In genomic region chr1:21123287-21123961, GRCh38 we compare ENCODE assay signal across 17 cellular contexts. TPM values are rescaled to one million over a fixed set of nuclear protein-coding genes. Genes with fewer than 3 reads are reported as not detected.
DNase-seq lines count a peak whose midpoint lies in the region; ATAC-seq and TF ChIP-seq lines count a peak whose summit lies in the region.
"Had no signal": no experiment of that assay in that cellular context is flagged by ENCODE, and none has a peak within 500 bp of the region (broad histone marks: within the 10 kb centered on the region; RNA-seq: fewer than 3 reads in every experiment).

No MANE protein-coding gene starts in this region.

- no peak for DNase-seq in CD4-positive, CD25-positive, alpha-beta regulatory T cell
- DNase-seq in NOMO-1 treated with DMSO at 0.1 percent for 48 hours (lab: John Stamatoyannopoulos, UW; ENCODE audit: unreplicated experiment), result peak; percentile 74
- DNase-seq in endothelial cell (ENCODE audit: low spot score), result no peak
- DNase-seq in natural killer cell, result no peak
- DNase-seq in stimulated activated CD4-positive, alpha-beta T cell treated with anti-CD3 and anti-CD28 coated beads, Interleukin-1b, Interleukin-23, amount 100 ng/mL, for 48 hours, result no peak
- DNase-seq in amniotic stem cell (lab: John Stamatoyannopoulos, UW), result no peak
- DNase-seq in stimulated activated naive CD8-positive, alpha-beta T cell treated with anti-CD3 and anti-CD28 coated beads, Interleukin-15, Interleukin-2, amounts not matched to agents 100 U/mL and 50 U/mL, for 24 hours, result no peak
- DNase-seq: activated CD4-positive, CD25-positive, alpha-beta regulatory T cell treated with anti-CD3 and anti-CD28 coated beads, Interleukin-2, amount 50 U/mL, for 72 hours; effector CD4-positive, alpha-beta T cell; NCI-H1092 treated with DMSO at 0.1 percent for 48 hours; RPMI8226; stimulated activated naive CD8-positive, alpha-beta T cell treated with anti-CD3 and anti-CD28 coated beads, Interleukin-15, amount 100 ng/mL, for 72 hours; T-cell had no signal

- no peak overlapping the region for H3K4me3 Mint-ChIP-seq in CD4-positive, CD25-positive, alpha-beta regulatory T cell
- no peak overlapping the region for H3K4me3 Mint-ChIP-seq in endothelial cell (ENCODE audit: unreplicated experiment)
- no peak overlapping the region for H3K4me3 Mint-ChIP-seq in natural killer cell
- H3K4me3 Mint-ChIP-seq: activated naive CD4-positive, alpha-beta T cell treated with anti-CD3 and anti-CD28 coated beads, Interleukin-2, amount 50 U/mL, for 24 hours; stimulated activated naive CD8-positive, alpha-beta T cell treated with anti-CD3 and anti-CD28 coated beads, Interleukin-15, amount 100 ng/mL, for 72 hours; T-cell had no signal

- no peaks in the 10 kb centered on the region for H3K27me3 Mint-ChIP-seq in CD4-positive, CD25-positive, alpha-beta regulatory T cell
- no peaks in the 10 kb centered on the region for H3K27me3 Mint-ChIP-seq in endothelial cell (ENCODE audit: unreplicated experiment)
- H3K27me3 Mint-ChIP-seq in natural killer cell (ENCODE audit: low read depth in 2 of 2), result no peaks in the 10 kb centered on the region
- H3K27me3 Mint-ChIP-seq: activated naive CD4-positive, alpha-beta T cell treated with anti-CD3 and anti-CD28 coated beads, Interleukin-2, amount 50 U/mL, for 24 hours; stimulated activated naive CD8-positive, alpha-beta T cell treated with anti-CD3 and anti-CD28 coated beads, Interleukin-15, amount 100 ng/mL, for 72 hours; T-cell had no signal

- H3K27me3 ChIP-seq in CD4-positive, CD25-positive, alpha-beta regulatory T cell (ENCODE audit: control insufficient read depth, insufficient read depth, low read length), result no peaks in the 10 kb centered on the region
- H3K27me3 ChIP-seq: breast epithelium had no signal

- intact Hi-C loops in natural killer cell (cut with micrococcal nuclease), result no loop called here

- no peaks in the 10 kb centered on the region for H3K9me3 Mint-ChIP-seq in CD4-positive, CD25-positive, alpha-beta regulatory T cell
- H3K9me3 Mint-ChIP-seq in endothelial cell (ENCODE audit: unreplicated experiment) (no peaks in the 10 kb centered on the region), natural killer cell (no peaks in the 10 kb centered on the region)
- H3K9me3 Mint-ChIP-seq: activated naive CD4-positive, alpha-beta T cell treated with anti-CD3 and anti-CD28 coated beads, Interleukin-2, amount 50 U/mL, for 24 hours; stimulated activated naive CD8-positive, alpha-beta T cell treated with anti-CD3 and anti-CD28 coated beads, Interleukin-15, amount 100 ng/mL, for 72 hours; T-cell had no signal

- H3K36me3 ChIP-seq in CD4-positive, CD25-positive, alpha-beta regulatory T cell (ENCODE audit: control insufficient read depth, insufficient read depth, low read length), result peaks cover 6% of the 10 kb centered on the region
- H3K36me3 ChIP-seq: breast epithelium had no signal

- no peak overlapping the region for H3K27ac ChIP-seq in CD4-positive, CD25-positive, alpha-beta regulatory T cell (ENCODE audit: insufficient read depth, low read length, poor library complexity, severe bottlenecking)
- H3K27ac ChIP-seq: breast epithelium, skin epidermis had no signal

- H3K4me1 ChIP-seq in CD4-positive, CD25-positive, alpha-beta regulatory T cell (ENCODE audit: control insufficient read depth, insufficient read depth, low read length, poor library complexity, severe bottlenecking), result no peaks in the 10 kb centered on the region
- H3K4me1 ChIP-seq: breast epithelium had no signal

- TF ChIP-seq CTCF in endothelial cell (IDR thresholded peaks at IDR 0.05; ENCODE audit: unreplicated experiment), result no peak
- TF ChIP-seq CTCF in natural killer cell (IDR thresholded peaks at IDR 0.05), result no peak

- ATAC-seq in CD4-positive, CD25-positive, alpha-beta regulatory T cell (ENCODE audit: low read depth in 2 of 2), result no peak
- ATAC-seq in natural killer cell, result no peak
- ATAC-seq in GM21529 (IDR thresholded peaks at IDR 0.05; ENCODE audit: unreplicated experiment), result no peak
- no peak for ATAC-seq in stimulated activated naive CD8-positive, alpha-beta T cell treated with anti-CD3 and anti-CD28 coated beads, Interleukin-15, Interleukin-2, amounts not matched to agents 100 U/mL and 50 U/mL, for 24 hours
- ATAC-seq: stimulated activated naive CD8-positive, alpha-beta T cell treated with anti-CD3 and anti-CD28 coated beads, Interleukin-15, amount 100 ng/mL, for 72 hours; T-cell had no signal

- no peaks in the 10 kb centered on the region for H3K9me3 ChIP-seq in CD4-positive, CD25-positive, alpha-beta regulatory T cell (ENCODE audit: control insufficient read depth in 2 of 2, low read length in 2 of 2)
- H3K9me3 ChIP-seq: breast epithelium had no signal

- H3K4me3 ChIP-seq in CD4-positive, CD25-positive, alpha-beta regulatory T cell (ENCODE audit: low read depth, low read length), result no peak overlapping the region
- H3K4me3 ChIP-seq: breast epithelium, skin epidermis had no signal

- H3K36me3 Mint-ChIP-seq in CD4-positive, CD25-positive, alpha-beta regulatory T cell, result peaks cover 19% of the 10 kb centered on the region
- H3K36me3 Mint-ChIP-seq in endothelial cell (ENCODE audit: low read depth, unreplicated experiment), result peaks cover 3% of the 10 kb centered on the region
- H3K36me3 Mint-ChIP-seq in natural killer cell, result no peaks in the 10 kb centered on the region

- peak overlapping the region; percentile 10 to 64 (median 37) for H3K27ac Mint-ChIP-seq in CD4-positive, CD25-positive, alpha-beta regulatory T cell
- peak overlapping the region; percentile 53 for H3K27ac Mint-ChIP-seq in endothelial cell (ENCODE audit: unreplicated experiment)
- peak overlapping the region; percentile 29 to 60 for H3K27ac Mint-ChIP-seq in natural killer cell
- H3K27ac Mint-ChIP-seq: activated naive CD4-positive, alpha-beta T cell treated with anti-CD3 and anti-CD28 coated beads, Interleukin-2, amount 50 U/mL, for 24 hours; stimulated activated naive CD8-positive, alpha-beta T cell treated with anti-CD3 and anti-CD28 coated beads, Interleukin-15, amount 100 ng/mL, for 72 hours; T-cell had no signal

- H3K4me1 Mint-ChIP-seq in CD4-positive, CD25-positive, alpha-beta regulatory T cell, result peaks cover 0 to 6% (median under 1%) of the 10 kb centered on the region in 4 donors
- H3K4me1 Mint-ChIP-seq in endothelial cell (ENCODE audit: unreplicated experiment) (no peaks in the 10 kb centered on the region), natural killer cell (no peaks in the 10 kb centered on the region)
- H3K4me1 Mint-ChIP-seq: activated naive CD4-positive, alpha-beta T cell treated with anti-CD3 and anti-CD28 coated beads, Interleukin-2, amount 50 U/mL, for 24 hours; stimulated activated naive CD8-positive, alpha-beta T cell treated with anti-CD3 and anti-CD28 coated beads, Interleukin-15, amount 100 ng/mL, for 72 hours; T-cell had no signal

RNA-seq across cellular contexts. Expression of gene EIF4G3, which starts 53.3 kb away (rescaled TPM):
- 34.4 TPM for total RNA-seq in CD4-positive, CD25-positive, alpha-beta regulatory T cell
- polyA plus RNA-seq in CD4-positive, CD25-positive, alpha-beta regulatory T cell, result 1 to 10 TPM; 2.5 to 7.0 (median 5.0) TPM
- total RNA-seq in endothelial cell (ENCODE audit: unreplicated experiment), result 87.6 TPM
- 100 to 1,000 TPM; 105 to 107 (median 107) TPM for total RNA-seq in natural killer cell
